In genomic region chr22:45879552-45879949, GRCh38 we compare ENCODE assay signal across 15 cellular contexts.
DNase-seq lines count a peak whose midpoint lies in the region; ATAC-seq and TF ChIP-seq lines count a peak whose summit lies in the region.
"Had no signal": no experiment of that assay in that cellular context is flagged by ENCODE, and none has a peak within 500 bp of the region (broad histone marks: within the 10 kb centered on the region; RNA-seq: fewer than 3 reads in every experiment).

No MANE protein-coding gene starts in this region.

- H3K4me3 ChIP-seq in heart right ventricle (no peak overlapping the region), upper lobe of right lung (no peak overlapping the region), SK-N-SH (ENCODE audit: low read depth in 2 of 2, low read length in 1 of 2) (no peak overlapping the region)
- H3K4me3 ChIP-seq: BLaER1, SJCRH30 had no signal

- no peak overlapping the region for H2AFZ ChIP-seq in SK-N-SH (ENCODE audit: low read depth)

- peaks cover 7% of the 10 kb centered on the region for H3K27me3 Mint-ChIP-seq in neural crest cell (ENCODE audit: low read depth)

- ATAC-seq in heart right ventricle: peak in 7 of 8 donors; percentile 37 to 72 (median 59)
- no peak for ATAC-seq in upper lobe of right lung
- ATAC-seq in HG03378 (IDR thresholded peaks at IDR 0.05; ENCODE audit: unreplicated experiment): no peak

- H3K27ac Mint-ChIP-seq in neural crest cell (ENCODE audit: unreplicated experiment): peak overlapping the region; percentile 62

- H3K27me3 ChIP-seq in heart right ventricle (peaks cover 5 to 72% (median 64%) of the 10 kb centered on the region in 7 donors), upper lobe of right lung (peaks cover 50% of the 10 kb centered on the region), SK-N-SH (ENCODE audit: insufficient read depth) (no peaks in the 10 kb centered on the region)

- no peaks in the 10 kb centered on the region for H3K9me2 ChIP-seq in SK-N-SH

- no peak overlapping the region for H3K4me2 ChIP-seq in SK-N-SH

- peak overlapping the region; percentile 62 for H3K4me3 Mint-ChIP-seq in neural crest cell

- no peaks in the 10 kb centered on the region for H3K79me2 ChIP-seq in SK-N-SH (ENCODE audit: insufficient read depth)

- no peak for TF ChIP-seq CTCF in heart right ventricle (IDR thresholded peaks at IDR 0.05)
- no peak for TF ChIP-seq CTCF in neural crest cell (conservative IDR thresholded peaks at IDR 0.05)
- no peak for TF ChIP-seq CTCF in upper lobe of right lung (IDR thresholded peaks at IDR 0.05)
- TF ChIP-seq CTCF in SK-N-SH (IDR thresholded peaks at IDR 0.05): no peak

- H3K27ac ChIP-seq in heart right ventricle (no peak overlapping the region), upper lobe of right lung (no peak overlapping the region), SK-N-SH (ENCODE audit: low read depth in 2 of 2, low read length in 1 of 2) (no peak overlapping the region)
- H3K27ac ChIP-seq: 22Rv1, BLaER1, SJCRH30 had no signal

- 19 to 30% methylated on average over 6 of the region's 6 CpGs for WGBS in heart right ventricle, 2 donors
- WGBS in SK-N-SH (ENCODE audit: low lambda C conversion rate): 98% methylated on average over 6 of the region's 6 CpGs

- no peak overlapping the region for H3K9ac ChIP-seq in SK-N-SH
- H3K9ac ChIP-seq: BLaER1 had no signal

- H3K4me1 ChIP-seq in heart right ventricle (peaks cover 0 to 42% (median 21%) of the 10 kb centered on the region in 9 donors), upper lobe of right lung (peaks cover 4% of the 10 kb centered on the region), SK-N-SH (ENCODE audit: control insufficient read depth in 1 of 2, insufficient read depth in 2 of 2, low read depth in 1 of 2, low read length in 1 of 2) (peaks cover 0 to 4% of the 10 kb centered on the region in 2 experiments; a peak in 1 of 4 replicates)
- H3K4me1 ChIP-seq: SJCRH30 had no signal

- POLR2A ChIA-PET in SK-N-SH (lab: Yijun Ruan, JAX): no interaction called here

- peaks cover 38% of the 10 kb centered on the region for H3K4me1 Mint-ChIP-seq in neural crest cell

- no peaks in the 10 kb centered on the region for H3K36me3 Mint-ChIP-seq in neural crest cell (ENCODE audit: low read depth)

- no peaks in the 10 kb centered on the region for H3K9me3 ChIP-seq in heart right ventricle
- H3K9me3 ChIP-seq in upper lobe of right lung: no peaks in the 10 kb centered on the region
- H3K9me3 ChIP-seq in SK-N-SH: no peaks in the 10 kb centered on the region
- H3K9me3 ChIP-seq: BLaER1, SJCRH30 had no signal

- CTCF ChIA-PET in SK-N-SH (lab: Yijun Ruan, JAX): interaction anchor here (3.2 kb wide), 1 partner anchor 16 kb away, joined by 21 read pairs; no protein-coding TSS in a partner anchor

- TF ChIP-seq EP300 in SK-N-SH (IDR thresholded peaks at IDR 0.05; ENCODE audit: borderline replicate concordance in 1 of 2, low read depth in 1 of 2, low read length in 1 of 2): no peak

- no peak for TF ChIP-seq RAD21 in SK-N-SH (IDR thresholded peaks at IDR 0.05; ENCODE audit: low read length)

- H3K36me3 ChIP-seq in heart right ventricle (no peaks in the 10 kb centered on the region), upper lobe of right lung (no peaks in the 10 kb centered on the region), SK-N-SH (replicated peaks in 1 of 2; ENCODE audit: control insufficient read depth in 1 of 2, insufficient read depth in 2 of 2, low read length in 1 of 2) (no peaks in the 10 kb centered on the region)
- H3K36me3 ChIP-seq: BLaER1, SJCRH30 had no signal

- peak; percentile 18 for DNase-seq in activated CD4-positive, CD25-positive, alpha-beta regulatory T cell treated with anti-CD3 and anti-CD28 coated beads, Interleukin-2, amount 50 U/mL, for 72 hours
- no peak for DNase-seq in activated CD4-positive, CD25-positive, alpha-beta regulatory T cell (lab: John Stamatoyannopoulos, UW)
- peak; percentile 47 to 64 for DNase-seq in heart right ventricle
- no peak for DNase-seq in neural crest cell (ENCODE audit: low read depth, low spot score)
- DNase-seq in upper lobe of right lung: peak; percentile 30
- DNase-seq in AG08395 (ENCODE audit: low spot score): no peak
- no peak for DNase-seq in SK-N-SH
- DNase-seq: DMS 273 treated with DMSO at 0.1 percent for 48 hours, Karpas-422, NCI-H187 treated with DMSO at 0.1 percent for 48 hours, NCI-H2171, SJCRH30 had no signal

- H4K20me1 ChIP-seq in SK-N-SH (ENCODE audit: insufficient read depth): no peaks in the 10 kb centered on the region

- no peaks in the 10 kb centered on the region for H3F3A ChIP-seq in SK-N-SH (replicated peaks; ENCODE audit: insufficient read depth)

- H3K9me3 Mint-ChIP-seq in neural crest cell: no peaks in the 10 kb centered on the region

- intact Hi-C loops in heart right ventricle (cut with DNase I) (no loop called here), upper lobe of right lung (cut with DNase I) (no loop called here)

TF ChIP-seq in SK-N-SH, 30 proteins besides CTCF, POLR2A, EP300 and RAD21:
- TF ChIP-seq YY1 (IDR thresholded peaks at IDR 0.05; ENCODE audit: low read depth) (no peak), FOXJ3 (CRISPR knock-in tag; IDR thresholded peaks at IDR 0.05) (no peak), MXI1 (IDR thresholded peaks at IDR 0.05; ENCODE audit: low read depth, low read length) (no peak), RFX5 (IDR thresholded peaks at IDR 0.05; ENCODE audit: low read length) (no peak)

Comparison
In these comparisons a context has a peak if more than half of its experiments do, and no peak if none do; other contexts are left out.
1. DNase-seq: peak in activated CD4-positive, CD25-positive, alpha-beta regulatory T cell treated with anti-CD3 and anti-CD28 coated beads, Interleukin-2, amount 50 U/mL, for 72 hours (single experiment), heart right ventricle (2 of 2) and upper lobe of right lung (single experiment); none in activated CD4-positive, CD25-positive, alpha-beta regulatory T cell (0 of 4), neural crest cell (single experiment), AG08395 (single experiment) and SK-N-SH (single experiment).
2. ATAC-seq: peak in heart right ventricle (7 of 8); none in upper lobe of right lung (single experiment) and HG03378 (single experiment).